13 cellular contexts compared by ENCODE assay signal in the genomic region with DNA sequence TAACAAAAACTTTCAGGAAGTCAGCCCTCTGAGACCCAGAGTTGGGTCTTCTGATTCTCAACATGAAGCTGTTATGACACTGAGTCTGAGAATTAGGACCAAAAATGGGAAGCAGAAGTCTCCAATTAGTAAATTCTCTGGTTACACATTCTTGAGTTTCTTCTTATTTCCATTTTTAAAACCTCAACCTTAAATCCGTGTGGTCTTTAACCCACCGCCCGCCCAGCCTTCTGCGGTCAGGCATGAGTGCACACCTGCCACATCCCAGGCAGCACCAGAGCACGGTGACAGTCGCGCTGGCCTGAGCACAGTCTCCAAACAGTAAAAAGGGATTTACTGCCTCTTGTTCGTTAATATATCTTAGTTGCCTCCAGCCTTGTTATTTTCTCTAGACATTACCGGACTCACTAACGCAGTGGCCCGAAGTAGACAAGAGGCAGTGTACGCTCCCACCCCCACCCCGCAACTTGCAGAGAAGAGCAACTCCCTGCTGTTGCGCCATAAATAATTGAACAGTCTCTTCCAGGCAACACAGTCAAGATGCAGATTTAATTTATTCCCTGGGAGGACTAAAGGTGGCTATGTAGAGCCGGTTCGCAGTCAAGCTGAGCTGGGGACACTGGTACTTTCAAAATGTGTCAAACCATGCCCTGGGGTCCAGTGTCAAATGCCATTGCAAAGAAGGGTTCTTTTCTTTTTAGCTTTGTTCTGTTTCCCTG.
A peak's percentile ranks its signal among the peaks of the same experiment; 100 is the strongest.
DNase-seq lines count a peak whose midpoint lies in the region; ATAC-seq and TF ChIP-seq lines count a peak whose summit lies in the region.
"Had no signal": no experiment of that assay in that cellular context is flagged by ENCODE, and none has a peak within 500 bp of the region (broad histone marks: within the 10 kb centered on the region; RNA-seq: fewer than 3 reads in every experiment).

No MANE protein-coding gene starts in this region.

- H3K36me3 ChIP-seq in sigmoid colon: no peaks in the 10 kb centered on the region

- 83 to 87% methylated on average over 16 of the region's 16 CpGs for WGBS in sigmoid colon, 2 donors

- peak overlapping the region in 1 of 4 donors; percentile 3 for H3K4me3 ChIP-seq in sigmoid colon

- TF ChIP-seq EP300 in sigmoid colon (IDR thresholded peaks at IDR 0.05): no peak

- TF ChIP-seq POLR2A in sigmoid colon (IDR thresholded peaks at IDR 0.05): no peak

- ATAC-seq in GM18508 (IDR thresholded peaks at IDR 0.05; ENCODE audit: insufficient read depth, unreplicated experiment) (peak; percentile 45), HG03378 (IDR thresholded peaks at IDR 0.05; ENCODE audit: unreplicated experiment) (peak; percentile 40), HG02884 (IDR thresholded peaks at IDR 0.05; ENCODE audit: unreplicated experiment) (no peak), GM19395 (IDR thresholded peaks at IDR 0.05; ENCODE audit: unreplicated experiment) (no peak), SK-N-SH treated with all-trans-retinoic acid at 6 μM for 48 hours (no peak)
- ATAC-seq: activated T-cell treated with anti-CD3 and anti-CD28 coated beads, Interleukin-2, amount 50 U/mL, for 4 hours had no signal

- H3K27me3 ChIP-seq in sigmoid colon: no peaks in the 10 kb centered on the region

- H3K4me1 ChIP-seq in sigmoid colon: peaks cover 0 to 32% (median 28%) of the 10 kb centered on the region in 4 donors

- DNase-seq in fibroblast of gingiva (ENCODE audit: low read depth) (peak; percentile 50), sigmoid colon (no peak), SHP77 (lab: John Stamatoyannopoulos, UW) (no peak)
- DNase-seq: activated T-cell treated with anti-CD3 and anti-CD28 coated beads, Interleukin-2, amount 50 U/mL, for 4 hours; effector CD4-positive, alpha-beta T cell; kidney; NCI-H510A treated with DMSO at 0.1 percent for 48 hours; T-helper 2 cell had no signal

- intact Hi-C loops in sigmoid colon (cut with DNase I): loop anchor here (5.0 kb wide), 2 partner anchors 42 to 73 kb away; no protein-coding TSS in a partner anchor

- peak overlapping the region; percentile 53 to 79 (median 70) for H3K27ac ChIP-seq in sigmoid colon

- TF ChIP-seq CTCF in sigmoid colon (IDR thresholded peaks at IDR 0.05): no peak

- no peaks in the 10 kb centered on the region for H3K9me3 ChIP-seq in sigmoid colon

TF ChIP-seq in SK-N-SH treated with all-trans-retinoic acid at 6 μM for 48 hours, 23 proteins besides CTCF, POLR2A, EP300 and RAD21:
- TF ChIP-seq, protein P1, sequence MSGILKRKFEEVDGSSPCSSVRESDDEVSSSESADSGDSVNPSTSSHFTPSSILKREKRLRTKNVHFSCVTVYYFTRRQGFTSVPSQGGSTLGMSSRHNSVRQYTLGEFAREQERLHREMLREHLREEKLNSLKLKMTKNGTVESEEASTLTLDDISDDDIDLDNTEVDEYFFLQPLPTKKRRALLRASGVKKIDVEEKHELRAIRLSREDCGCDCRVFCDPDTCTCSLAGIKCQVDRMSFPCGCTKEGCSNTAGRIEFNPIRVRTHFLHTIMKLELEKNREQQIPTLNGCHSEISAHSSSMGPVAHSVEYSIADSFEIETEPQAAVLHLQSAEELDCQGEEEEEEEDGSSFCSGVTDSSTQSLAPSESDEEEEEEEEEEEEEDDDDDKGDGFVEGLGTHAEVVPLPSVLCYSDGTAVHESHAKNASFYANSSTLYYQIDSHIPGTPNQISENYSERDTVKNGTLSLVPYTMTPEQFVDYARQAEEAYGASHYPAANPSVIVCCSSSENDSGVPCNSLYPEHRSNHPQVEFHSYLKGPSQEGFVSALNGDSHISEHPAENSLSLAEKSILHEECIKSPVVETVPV (CRISPR knock-in tag; IDR thresholded peaks at IDR 0.05): no peak
- TF ChIP-seq, protein P2, sequence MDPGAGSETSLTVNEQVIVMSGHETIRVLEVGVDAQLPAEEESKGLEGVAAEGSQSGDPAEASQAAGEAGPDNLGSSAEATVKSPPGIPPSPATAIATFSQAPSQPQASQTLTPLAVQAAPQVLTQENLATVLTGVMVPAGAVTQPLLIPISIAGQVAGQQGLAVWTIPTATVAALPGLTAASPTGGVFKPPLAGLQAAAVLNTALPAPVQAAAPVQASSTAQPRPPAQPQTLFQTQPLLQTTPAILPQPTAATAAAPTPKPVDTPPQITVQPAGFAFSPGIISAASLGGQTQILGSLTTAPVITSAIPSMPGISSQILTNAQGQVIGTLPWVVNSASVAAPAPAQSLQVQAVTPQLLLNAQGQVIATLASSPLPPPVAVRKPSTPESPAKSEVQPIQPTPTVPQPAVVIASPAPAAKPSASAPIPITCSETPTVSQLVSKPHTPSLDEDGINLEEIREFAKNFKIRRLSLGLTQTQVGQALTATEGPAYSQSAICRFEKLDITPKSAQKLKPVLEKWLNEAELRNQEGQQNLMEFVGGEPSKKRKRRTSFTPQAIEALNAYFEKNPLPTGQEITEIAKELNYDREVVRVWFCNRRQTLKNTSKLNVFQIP (CRISPR knock-in tag; IDR thresholded peaks at IDR 0.05; ENCODE audit: borderline replicate concordance, low read depth): no peak
- TF ChIP-seq ZNF565 (CRISPR knock-in tag; conservative IDR thresholded peaks at IDR 0.05; ENCODE audit: low read depth): no peak
- no peak for TF ChIP-seq CSDC2 (CRISPR knock-in tag; IDR thresholded peaks at IDR 0.05)
- TF ChIP-seq ZFP3 (CRISPR knock-in tag; IDR thresholded peaks at IDR 0.05): no peak
- no peak for TF ChIP-seq ZC3H10 (CRISPR knock-in tag; IDR thresholded peaks at IDR 0.05)
- no peak for TF ChIP-seq RARB (CRISPR knock-in tag; IDR thresholded peaks at IDR 0.05)
- no peak for TF ChIP-seq ZNF70 (CRISPR knock-in tag; IDR thresholded peaks at IDR 0.05)
TF ChIP-seq in SK-N-SH treated with all-trans-retinoic acid at 6 μM for 48 hours: peak in this region for 0.

Comparison
In these comparisons a context has a peak if more than half of its experiments do, and no peak if none do; other contexts are left out.
1. ATAC-seq: peak in GM18508 (single experiment) and HG03378 (single experiment); none in HG02884 (single experiment), GM19395 (single experiment) and SK-N-SH treated with all-trans-retinoic acid at 6 μM for 48 hours (single experiment).